In the genomic region with DNA sequence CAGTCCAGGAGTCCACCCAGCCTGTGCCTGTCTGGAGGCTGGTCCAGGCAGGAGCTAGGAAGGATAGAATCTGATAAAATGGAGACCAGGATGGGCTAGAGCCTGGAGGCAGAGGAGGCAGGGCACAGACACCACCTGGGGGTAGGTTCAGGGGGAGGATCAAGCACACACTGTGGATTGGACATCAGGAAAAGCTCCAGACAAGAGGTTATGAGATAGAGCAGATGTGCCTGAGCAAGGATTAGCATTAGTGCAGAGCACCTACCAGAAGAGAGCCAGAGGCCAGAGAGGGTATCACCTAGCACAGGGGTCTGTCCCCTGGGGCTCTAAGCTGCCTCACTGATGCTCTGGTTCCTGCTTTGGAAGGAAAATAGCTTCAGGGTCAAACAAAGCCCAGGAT, we compare ENCODE assay signal across 14 cellular contexts.
DNase-seq lines count a peak whose midpoint lies in the region; TF ChIP-seq lines count a peak whose summit lies in the region.
"Had no signal": no experiment of that assay in that cellular context is flagged by ENCODE, and none has a peak within 500 bp of the region (broad histone marks: within the 10 kb centered on the region; RNA-seq: fewer than 3 reads in every experiment).

No MANE protein-coding gene starts in this region.

- H3K4me1 Mint-ChIP-seq in nephron progenitor cell: no peaks in the 10 kb centered on the region
- no peaks in the 10 kb centered on the region for H3K4me1 Mint-ChIP-seq in activated naive CD4-positive, alpha-beta T cell treated with anti-CD3 and anti-CD28 coated beads, Interleukin-2, amount 10 ng/mL, durations not matched to agents 7 days and 5 days
- H3K4me1 Mint-ChIP-seq: CD14-positive monocyte had no signal

- TF ChIP-seq CTCF in nephron progenitor cell (IDR thresholded peaks at IDR 0.05): no peak

- H3K27ac Mint-ChIP-seq in nephron progenitor cell: peak overlapping the region; percentile 74
- no peak overlapping the region for H3K27ac Mint-ChIP-seq in activated naive CD4-positive, alpha-beta T cell treated with anti-CD3 and anti-CD28 coated beads, Interleukin-2, amount 10 ng/mL, durations not matched to agents 7 days and 5 days
- H3K27ac Mint-ChIP-seq: CD8-positive, alpha-beta T cell had no signal

- no peaks in the 10 kb centered on the region for H3K36me3 Mint-ChIP-seq in nephron progenitor cell (ENCODE audit: low read depth)
- H3K36me3 Mint-ChIP-seq in activated naive CD4-positive, alpha-beta T cell treated with anti-CD3 and anti-CD28 coated beads, Interleukin-2, amount 10 ng/mL, durations not matched to agents 7 days and 5 days: no peaks in the 10 kb centered on the region
- H3K36me3 Mint-ChIP-seq: CD14-positive monocyte; CD8-positive, alpha-beta T cell had no signal

- H3K27me3 Mint-ChIP-seq in nephron progenitor cell (ENCODE audit: low read depth, poor library complexity): peaks cover 77% of the 10 kb centered on the region
- H3K27me3 Mint-ChIP-seq in activated naive CD4-positive, alpha-beta T cell treated with anti-CD3 and anti-CD28 coated beads, Interleukin-2, amount 10 ng/mL, durations not matched to agents 7 days and 5 days: peaks cover 16% of the 10 kb centered on the region

- H3K4me3 Mint-ChIP-seq in nephron progenitor cell: no peak overlapping the region
- no peak overlapping the region for H3K4me3 Mint-ChIP-seq in activated naive CD4-positive, alpha-beta T cell treated with anti-CD3 and anti-CD28 coated beads, Interleukin-2, amount 10 ng/mL, durations not matched to agents 7 days and 5 days
- H3K4me3 Mint-ChIP-seq: CD14-positive monocyte; CD8-positive, alpha-beta T cell had no signal

- H3K9me3 Mint-ChIP-seq in nephron progenitor cell: no peaks in the 10 kb centered on the region
- H3K9me3 Mint-ChIP-seq in activated naive CD4-positive, alpha-beta T cell treated with anti-CD3 and anti-CD28 coated beads, Interleukin-2, amount 10 ng/mL, durations not matched to agents 7 days and 5 days: no peaks in the 10 kb centered on the region
- H3K9me3 Mint-ChIP-seq: CD8-positive, alpha-beta T cell had no signal

- peak; percentile 14 for DNase-seq in NCI-H2227 (lab: John Stamatoyannopoulos, UW; ENCODE audit: unreplicated experiment)
- no peak for DNase-seq in NCI-H2227 treated with DMSO at 0.1 percent for 48 hours (lab: John Stamatoyannopoulos, UW)
- peak; percentile 63 to 88 for DNase-seq in NCI-H524 (lab: John Stamatoyannopoulos, UW)
- peak; percentile 97 for DNase-seq in NCI-H82 treated with DMSO at 0.1 percent for 48 hours (lab: John Stamatoyannopoulos, UW; ENCODE audit: unreplicated experiment)
- no peak for DNase-seq in nephron progenitor cell
- no peak for DNase-seq in substantia nigra (lab: John Stamatoyannopoulos, UW)
- no peak for DNase-seq in activated naive CD4-positive, alpha-beta T cell treated with anti-CD3 and anti-CD28 coated beads, Interleukin-2, amount 10 ng/mL, durations not matched to agents 7 days and 5 days
- DNase-seq: Caco-2; CD8-positive, alpha-beta T cell; DMS 273 treated with DMSO at 0.1 percent for 48 hours; EL; GM23248 had no signal

- H3K27ac ChIP-seq in substantia nigra (ENCODE audit: low read depth, low read length, poor library complexity, severe bottlenecking): no peak overlapping the region
- H3K27ac ChIP-seq: GM23248, HL-60 had no signal

- CTCF ChIA-PET in activated naive CD4-positive, alpha-beta T cell treated with anti-CD3 and anti-CD28 coated beads, Interleukin-2, amount 10 ng/mL, durations not matched to agents 7 days and 5 days (lab: Charles Lee): interaction anchor here (0.9 kb wide), 1 partner anchor 73 kb away, joined by 3 read pairs; no protein-coding TSS in a partner anchor

Comparison
In these comparisons a context has a peak if more than half of its experiments do, and no peak if none do; other contexts are left out.
1. DNase-seq: peak in NCI-H2227 (single experiment), NCI-H524 (2 of 2) and NCI-H82 treated with DMSO at 0.1 percent for 48 hours (single experiment); none in NCI-H2227 treated with DMSO at 0.1 percent for 48 hours (single experiment), nephron progenitor cell (single experiment), substantia nigra (0 of 49) and activated naive CD4-positive, alpha-beta T cell treated with anti-CD3 and anti-CD28 coated beads, Interleukin-2, amount 10 ng/mL, durations not matched to agents 7 days and 5 days (single experiment).